Comparison of ENCODE assay signal across 20 cellular contexts in genomic region chr9:108688051-108688450, GRCh38.
"Had no signal": no experiment of that assay in that cellular context is flagged by ENCODE, and none has a peak within 500 bp of the region (broad histone marks: within the 10 kb centered on the region; RNA-seq: fewer than 3 reads in every experiment).

No MANE protein-coding gene starts in this region.

- H3K4me1 ChIP-seq: body of pancreas had no signal

- H3K27me3 ChIP-seq: body of pancreas had no signal

- H3K9me3 ChIP-seq: body of pancreas had no signal

- DNase-seq: activated CD4-positive, alpha-beta T cell treated with anti-CD3 and anti-CD28 coated beads for 48 hours; activated CD4-positive, alpha-beta T cell treated with anti-CD3 and anti-CD28 coated beads, Interleukin-2, amount 50 U/mL, for 4 hours; activated CD4-positive, CD25-positive, alpha-beta regulatory T cell treated with anti-CD3 and anti-CD28 coated beads, Interleukin-2, amount 50 U/mL, for 72 hours; activated CD8-positive, alpha-beta memory T cell treated with anti-CD3 and anti-CD28 coated beads, Interleukin-2, amount 50 U/mL, for 48 hours; activated CD8-positive, alpha-beta T cell treated with anti-CD3 and anti-CD28 coated beads, Interleukin-2, amount 10 ng/mL, durations not matched to agents 7 days and 5 days; activated naive CD4-positive, alpha-beta T cell treated with anti-CD3 and anti-CD28 coated beads, Interleukin-2, amount 50 U/mL, for 16 hours; activated naive CD8-positive, alpha-beta T cell treated with anti-CD3 and anti-CD28 coated beads, Interleukin-2, amount 10 ng/mL, durations not matched to agents 7 days and 5 days; activated T-cell treated with anti-CD3 and anti-CD28 coated beads, Interleukin-2, amount 50 U/mL, for 1 hour; aorta; Kasumi-1; KBM-7; NCI-H1105 treated with DMSO at 0.1 percent for 48 hours; NCI-H146; NCI-H187 treated with DMSO at 0.1 percent for 48 hours; NCI-H2081 treated with DMSO at 0.1 percent for 48 hours; NCI-H446; PC-3; T-helper 17 cell; T-helper 9 cell had no signal

- H3K4me3 ChIP-seq: body of pancreas had no signal

- H3K27ac ChIP-seq: body of pancreas had no signal
